Comparison of ENCODE assay signal across 12 cellular contexts in the genomic region with DNA sequence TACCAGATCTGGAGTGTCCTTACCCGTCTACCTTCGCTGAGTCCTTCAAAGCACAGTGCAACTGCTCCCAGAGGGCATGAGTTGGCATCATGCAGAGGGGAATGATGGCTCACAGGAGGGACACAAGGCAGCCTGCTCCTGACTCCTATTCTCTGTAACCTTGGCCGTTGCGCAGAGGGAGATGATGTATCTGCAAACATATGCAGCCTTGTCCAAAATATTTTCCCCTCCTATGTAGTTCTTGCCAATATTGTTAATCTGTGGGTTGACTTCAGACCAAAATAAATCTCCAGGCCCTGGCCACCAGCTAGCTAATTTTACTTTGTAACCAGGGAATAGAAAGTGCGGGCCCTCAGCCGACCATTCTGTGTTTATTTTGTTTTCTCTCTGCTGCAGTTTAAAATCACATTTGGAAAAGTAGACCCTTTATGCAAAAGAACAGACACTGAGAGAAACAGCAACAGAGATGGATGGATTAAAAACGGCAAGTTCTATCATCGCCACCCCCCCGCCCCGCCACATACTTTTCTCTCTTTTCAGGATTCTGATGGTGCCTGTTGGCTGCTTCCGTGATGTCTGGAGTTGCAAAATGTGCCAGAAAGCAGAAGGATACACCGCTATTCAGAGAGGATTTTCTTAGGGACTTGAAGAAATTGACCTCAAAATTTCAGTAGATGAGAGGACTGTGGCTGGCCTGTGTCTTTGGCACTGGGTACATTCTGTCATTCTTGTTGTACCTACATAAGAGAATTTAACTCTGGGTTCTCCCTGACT.
"Had no signal": no experiment of that assay in that cellular context is flagged by ENCODE, and none has a peak within 500 bp of the region (broad histone marks: within the 10 kb centered on the region; RNA-seq: fewer than 3 reads in every experiment).

No MANE protein-coding gene starts in this region.

- H3K79me2 ChIP-seq: parathyroid adenoma had no signal

- H3K4me1 ChIP-seq: gastrocnemius medialis, lower lobe of right lung, neural progenitor cell, parathyroid adenoma had no signal

- H3K4me3 ChIP-seq: gastrocnemius medialis, lower lobe of right lung, neural progenitor cell, skin epidermis, tibial artery had no signal

- H3K9me3 ChIP-seq: gastrocnemius medialis, lower lobe of right lung had no signal

- H3K27me3 ChIP-seq: gastrocnemius medialis, neural progenitor cell, tibial artery had no signal

- H3K36me3 ChIP-seq: gastrocnemius medialis, lower lobe of right lung, neural progenitor cell, tibial artery had no signal

- ATAC-seq: gastrocnemius medialis, lower lobe of right lung, T-cell had no signal

- H2AFZ ChIP-seq: neural progenitor cell, parathyroid adenoma had no signal

- H3K27ac ChIP-seq: gastrocnemius medialis, lower lobe of right lung, neural progenitor cell, parathyroid adenoma, skin epidermis, VCaP had no signal

- DNase-seq: activated CD4-positive, alpha-beta memory T cell treated with anti-CD3 and anti-CD28 coated beads for 36 hours; endodermal cell; gastrocnemius medialis; kidney; lower lobe of right lung; T-cell; T1000; tibial artery had no signal

- H3K4me2 ChIP-seq: neural progenitor cell had no signal
